Comparison of ENCODE assay signal across 14 cellular contexts in the genomic region with DNA sequence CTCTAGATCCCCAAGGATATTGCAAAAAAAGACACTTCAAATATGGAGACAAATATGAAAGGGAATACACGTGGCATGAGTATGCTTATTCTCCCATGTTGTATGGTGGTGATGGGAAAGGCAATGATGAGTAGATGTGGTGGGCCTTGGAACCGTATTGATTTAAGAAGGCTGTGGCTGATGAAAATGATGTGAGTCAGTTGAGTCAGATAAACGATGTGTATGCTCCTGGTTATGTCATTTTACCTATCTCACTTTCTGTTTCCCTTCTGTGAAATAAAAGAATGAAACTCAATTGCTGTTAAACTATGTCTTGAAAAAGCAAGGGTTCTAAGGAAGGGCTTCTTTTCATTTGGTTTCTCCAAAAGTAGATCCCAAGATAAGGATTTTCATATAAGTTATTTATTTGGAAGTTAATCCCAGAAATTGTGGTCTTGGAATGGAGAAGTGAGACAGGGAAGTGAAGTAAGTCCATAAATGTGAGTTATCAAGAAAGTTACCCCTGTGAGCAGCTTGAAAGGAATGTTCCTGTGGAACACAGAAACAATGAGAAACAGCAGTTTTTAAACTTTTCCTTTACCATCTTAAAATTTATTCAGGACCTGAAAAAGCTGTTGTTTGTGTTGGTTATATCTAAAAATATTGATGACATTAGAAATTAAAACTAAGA.
DNase-seq lines count a peak whose midpoint lies in the region; ATAC-seq and TF ChIP-seq lines count a peak whose summit lies in the region.
"Had no signal": no experiment of that assay in that cellular context is flagged by ENCODE, and none has a peak within 500 bp of the region (broad histone marks: within the 10 kb centered on the region; RNA-seq: fewer than 3 reads in every experiment).

No MANE protein-coding gene starts in this region.

- H3K9me3 ChIP-seq in mammary epithelial cell (replicated peaks; ENCODE audit: insufficient read depth, low read length) (no peaks in the 10 kb centered on the region), breast epithelium (no peaks in the 10 kb centered on the region), Karpas-422 (ENCODE audit: low read length) (no peaks in the 10 kb centered on the region)

- H3K27ac ChIP-seq in mammary epithelial cell (ENCODE audit: insufficient read depth, low read depth, low read length): peak overlapping the region; percentile 55
- no peak overlapping the region for H3K27ac ChIP-seq in breast epithelium
- no peak overlapping the region for H3K27ac ChIP-seq in Karpas-422 (ENCODE audit: low read length)

- H2AFZ ChIP-seq in mammary epithelial cell (ENCODE audit: low read depth, low read length) (peak overlapping the region; percentile 4), Karpas-422 (ENCODE audit: low read length) (no peak overlapping the region)

- 0 out of 2 replicates have a peak, but pooled peaks cover 3% of the 10 kb centered on the region for H3K9me2 ChIP-seq in Karpas-422 (replicated peaks; ENCODE audit: insufficient read depth, low read length)

- intact Hi-C loops in mammary epithelial cell (cut with micrococcal nuclease): no loop called here
- intact Hi-C loops in breast epithelium (cut with DNase I; ENCODE audit: low total_unique reads): no loop called here

- H3K27me3 Mint-ChIP-seq in activated naive CD8-positive, alpha-beta T cell: peaks cover 9% of the 10 kb centered on the region

- in situ Hi-C loops in mammary epithelial cell (cut with MboI; ENCODE audit: low sequenced_read_pairs in 2 of 2) (loop anchor here in 1 of 2 donors (25.0 kb wide), 1 partner anchor 563 kb away; a partner anchor contains a TSS), ACHN (cut with HindIII; ENCODE audit: low pct_ligation_motif_present, low pct_unique_long_range_greater_than_20kb, low sequenced_read_pairs) (no loop called here)

- H3K9me3 Mint-ChIP-seq in activated naive CD8-positive, alpha-beta T cell (ENCODE audit: low read depth): no peaks in the 10 kb centered on the region
- H3K9me3 Mint-ChIP-seq: central memory CD8-positive, alpha-beta T cell had no signal

- no peak overlapping the region for H3K4me3 ChIP-seq in mammary epithelial cell (replicated peaks in 1 of 3; ENCODE audit: insufficient read depth in 1 of 3, low read depth in 2 of 3, low read length in 3 of 3)
- H3K4me3 ChIP-seq in breast epithelium: no peak overlapping the region
- no peak overlapping the region for H3K4me3 ChIP-seq in Karpas-422 (ENCODE audit: low read length)

- no peaks in the 10 kb centered on the region for H3K36me3 ChIP-seq in mammary epithelial cell (ENCODE audit: insufficient read depth, low read length)
- peaks cover 4% of the 10 kb centered on the region for H3K36me3 ChIP-seq in breast epithelium
- H3K36me3 ChIP-seq in Karpas-422 (ENCODE audit: insufficient read depth, low read length): no peaks in the 10 kb centered on the region

- ATAC-seq in HG03159 (IDR thresholded peaks at IDR 0.05; ENCODE audit: unreplicated experiment): peak; percentile 77
- peak; percentile 86 for ATAC-seq in stimulated activated naive CD8-positive, alpha-beta T cell treated with anti-CD3 and anti-CD28 coated beads, Interleukin-15, Interleukin-2, amounts not matched to agents 100 U/mL and 50 U/mL, for 24 hours
- ATAC-seq: left ventricle myocardium superior, T-helper 17 cell had no signal

- H3K79me2 ChIP-seq in mammary epithelial cell (ENCODE audit: insufficient read depth, low read length) (no peaks in the 10 kb centered on the region), Karpas-422 (ENCODE audit: low read length) (no peaks in the 10 kb centered on the region)

- H3K27ac Mint-ChIP-seq in activated naive CD8-positive, alpha-beta T cell: peak overlapping the region; percentile 42
- H3K27ac Mint-ChIP-seq: T-helper 17 cell had no signal

- H3K27me3 ChIP-seq in mammary epithelial cell (ENCODE audit: insufficient read depth, low read length): no peaks in the 10 kb centered on the region
- no peaks in the 10 kb centered on the region for H3K27me3 ChIP-seq in breast epithelium
- no peaks in the 10 kb centered on the region for H3K27me3 ChIP-seq in Karpas-422 (ENCODE audit: low read length)

- H3K36me3 Mint-ChIP-seq in activated naive CD8-positive, alpha-beta T cell: no peaks in the 10 kb centered on the region

- peak overlapping the region; percentile 34 for H3K4me2 ChIP-seq in mammary epithelial cell (ENCODE audit: insufficient read depth, low read depth, low read length)
- H3K4me2 ChIP-seq in Karpas-422 (ENCODE audit: low read depth, low read length, poor library complexity, severe bottlenecking): no peak overlapping the region

- no peaks in the 10 kb centered on the region for H4K20me1 ChIP-seq in mammary epithelial cell (ENCODE audit: insufficient read depth, low read length)
- H4K20me1 ChIP-seq in Karpas-422 (ENCODE audit: insufficient read depth, low read depth, low read length): no peaks in the 10 kb centered on the region

- peaks cover 15% of the 10 kb centered on the region for H3K4me1 Mint-ChIP-seq in activated naive CD8-positive, alpha-beta T cell (ENCODE audit: low read depth)
- H3K4me1 Mint-ChIP-seq: central memory CD8-positive, alpha-beta T cell; T-helper 17 cell had no signal

- no peak overlapping the region for H3K9ac ChIP-seq in mammary epithelial cell (ENCODE audit: insufficient read depth, low read length)
- H3K9ac ChIP-seq in Karpas-422 (ENCODE audit: low read length): no peak overlapping the region

- no TSS peak for BruUV-seq in mammary epithelial cell (replicated peaks; lab: Mats Ljungman, UMichigan)

- TF ChIP-seq CTCF in mammary epithelial cell (conservative IDR thresholded peaks at IDR 0.05 in 1 of 2, IDR thresholded peaks at IDR 0.05 in 1 of 2; ENCODE audit: extremely low read depth in 1 of 2, insufficient read depth in 1 of 2, low read depth in 1 of 2, low read length in 2 of 2) (no peak), breast epithelium (IDR thresholded peaks at IDR 0.05) (no peak)

- WGBS in mammary epithelial cell (ENCODE audit: low coverage, missing lambda C conversion rate): 64% methylated on average over 3 of the region's 3 CpGs

- TF ChIP-seq POLR2A in breast epithelium (IDR thresholded peaks at IDR 0.05): no peak

- H3K4me1 ChIP-seq in mammary epithelial cell (ENCODE audit: insufficient read depth, low read length): no peaks in the 10 kb centered on the region
- H3K4me1 ChIP-seq in breast epithelium: no peaks in the 10 kb centered on the region
- no peaks in the 10 kb centered on the region for H3K4me1 ChIP-seq in Karpas-422 (ENCODE audit: low read length)

- H3K4me3 Mint-ChIP-seq in activated naive CD8-positive, alpha-beta T cell: no peak overlapping the region
- H3K4me3 Mint-ChIP-seq: central memory CD8-positive, alpha-beta T cell; T-helper 17 cell had no signal

- dilution Hi-C loops in mammary epithelial cell (cut with HindIII; ENCODE audit: low sequenced_read_pairs): no loop called here

- DNase-seq in mammary epithelial cell (peak; percentile 59), breast epithelium (ENCODE audit: low spot score in 2 of 2) (no peak), Karpas-422 (no peak), NCI-H1048 (lab: John Stamatoyannopoulos, UW) (no peak), ACHN (no peak)
- no peak for DNase-seq in stimulated activated naive CD8-positive, alpha-beta T cell treated with anti-CD3 and anti-CD28 coated beads, Interleukin-15, Interleukin-2, amounts not matched to agents 100 U/mL and 50 U/mL, for 24 hours
- DNase-seq: foreskin melanocyte, GF-D8, left ventricle myocardium superior, NCI-H1417, T-helper 17 cell had no signal

- CTCF ChIA-PET in mammary epithelial cell (lab: Charles Lee; ENCODE audit: low non-redundant PET): no interaction called here
